Comparison of ENCODE assay signal across 11 cellular contexts in the genomic region with DNA sequence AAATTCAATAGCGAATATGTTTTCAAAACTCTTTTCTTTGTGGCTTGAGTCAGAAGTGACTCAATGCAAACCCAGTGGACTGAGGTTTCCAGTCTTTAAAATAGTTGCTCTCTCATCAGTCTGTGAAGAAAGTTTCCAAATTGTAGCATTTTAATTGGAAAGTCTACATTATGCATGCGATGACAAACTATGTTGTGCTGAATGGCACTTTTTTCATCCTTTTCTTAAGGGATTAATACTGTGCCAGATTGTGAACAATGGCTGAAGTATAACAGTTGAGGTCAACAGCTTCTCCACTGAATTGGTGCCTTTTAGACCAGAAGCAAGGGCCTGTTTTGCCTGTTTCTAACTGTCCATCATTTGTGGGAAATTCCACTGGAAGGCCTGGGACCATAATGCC.
DNase-seq lines count a peak whose midpoint lies in the region; ATAC-seq and TF ChIP-seq lines count a peak whose summit lies in the region.
"Had no signal": no experiment of that assay in that cellular context is flagged by ENCODE, and none has a peak within 500 bp of the region (broad histone marks: within the 10 kb centered on the region; RNA-seq: fewer than 3 reads in every experiment).

No MANE protein-coding gene starts in this region.

- ATAC-seq in PC-3, result peak; percentile 54
- no peak for ATAC-seq in GM19351 (IDR thresholded peaks at IDR 0.05; ENCODE audit: unreplicated experiment)
- ATAC-seq in HG03135 (IDR thresholded peaks at IDR 0.05; ENCODE audit: unreplicated experiment), result no peak
- no peak for ATAC-seq in GM21367 (IDR thresholded peaks at IDR 0.05; ENCODE audit: unreplicated experiment)
- no peak for ATAC-seq in body of pancreas

- TF ChIP-seq POLR2A in body of pancreas (IDR thresholded peaks at IDR 0.05), result no peak

- H3K9me3 ChIP-seq in PC-3 (ENCODE audit: low read length) (no peaks in the 10 kb centered on the region), ectodermal cell (ENCODE audit: control insufficient read depth, low read length) (no peaks in the 10 kb centered on the region), body of pancreas (no peaks in the 10 kb centered on the region)
- H3K9me3 ChIP-seq: sigmoid colon had no signal

- H3F3A ChIP-seq in PC-3 (ENCODE audit: low read length, unreplicated experiment), result peaks cover 11% of the 10 kb centered on the region

- TF ChIP-seq CTCF in PC-3 (conservative IDR thresholded peaks at IDR 0.05; ENCODE audit: low read depth, low read length) (no peak), body of pancreas (IDR thresholded peaks at IDR 0.05) (no peak)

- WGBS in ectodermal cell, 2 experiments, result 90 to 95% methylated on average over 2 of the region's 2 CpGs
- WGBS in body of pancreas, 2 donors, result 82 to 89% methylated on average over 2 of the region's 2 CpGs

- intact Hi-C loops in PC-3 (cut with micrococcal nuclease), result no loop called here
- intact Hi-C loops in body of pancreas (cut with DNase I), result no loop called here

- H3K4me1 ChIP-seq in PC-3 (ENCODE audit: insufficient read depth, low read length) (peaks cover 61% of the 10 kb centered on the region), ectodermal cell (ENCODE audit: control insufficient read depth, insufficient read depth, low read length) (peaks cover 37% of the 10 kb centered on the region), body of pancreas (peaks cover 8% of the 10 kb centered on the region)

- CTCF ChIA-PET in PC-3 (lab: Charles Lee), result no interaction called here

- H3K27me3 ChIP-seq in PC-3 (ENCODE audit: low read length) (no peaks in the 10 kb centered on the region), ectodermal cell (ENCODE audit: control insufficient read depth, insufficient read depth, low read length, poor library complexity, severe bottlenecking) (no peaks in the 10 kb centered on the region), body of pancreas (no peaks in the 10 kb centered on the region)
- H3K27me3 ChIP-seq: sigmoid colon had no signal

- H3K4me3 ChIP-seq in PC-3 (ENCODE audit: low read length) (peak overlapping the region; percentile 60), ectodermal cell (ENCODE audit: insufficient read depth, low read depth, low read length) (no peak overlapping the region), body of pancreas (no peak overlapping the region)
- H3K4me3 ChIP-seq: sigmoid colon had no signal

- no peaks in the 10 kb centered on the region for H3K79me2 ChIP-seq in PC-3 (ENCODE audit: low read length)

- 0 out of 2 replicates have a peak overlapping the region, but pooled peaks have one; percentile 14 for H2AFZ ChIP-seq in PC-3 (ENCODE audit: low read length)

- no peaks in the 10 kb centered on the region for H3K36me3 ChIP-seq in PC-3 (ENCODE audit: low read depth, low read length)
- H3K36me3 ChIP-seq in ectodermal cell (ENCODE audit: control insufficient read depth, insufficient read depth, low read length), result no peaks in the 10 kb centered on the region
- H3K36me3 ChIP-seq in body of pancreas (replicated peaks in 1 of 2; ENCODE audit: insufficient read depth in 1 of 2, low read depth in 2 of 2), result no peaks in the 10 kb centered on the region
- H3K36me3 ChIP-seq: sigmoid colon had no signal

- no TSS peak for BruUV-seq in PC-3 (replicated peaks; lab: Mats Ljungman, UMichigan)

- H3K9ac ChIP-seq in PC-3 (ENCODE audit: low read length), result peak overlapping the region; percentile 75

- no peaks in the 10 kb centered on the region for H3K9me2 ChIP-seq in PC-3 (replicated peaks; ENCODE audit: low read length)

- peak; percentile 83 for DNase-seq in EH (ENCODE audit: low read depth)
- peak; percentile 83 for DNase-seq in PC-3
- DNase-seq in non-pigmented ciliary epithelial cell (ENCODE audit: low read depth), result peak; percentile 61
- no peak for DNase-seq in body of pancreas
- DNase-seq: GDM1, Karpas-422, sigmoid colon had no signal

- H4K20me1 ChIP-seq in PC-3 (ENCODE audit: low read length), result no peaks in the 10 kb centered on the region

- H3K27ac ChIP-seq in PC-3 (ENCODE audit: low read length) (peak overlapping the region; percentile 95), ectodermal cell (ENCODE audit: insufficient read depth, low read depth, low read length, poor library complexity, severe bottlenecking) (peak overlapping the region; percentile 44), body of pancreas (no peak overlapping the region)

- H3K4me2 ChIP-seq in PC-3 (ENCODE audit: low read length), result peak overlapping the region; percentile 89

- POLR2A ChIA-PET in PC-3 (lab: Charles Lee; ENCODE audit: unreplicated experiment), result interaction anchor here (0.6 kb wide), 1 partner anchor 544 kb away, joined by 3 read pairs; no protein-coding TSS in a partner anchor

Comparison
In these comparisons a context has a peak if more than half of its experiments do, and no peak if none do; other contexts are left out.
1. DNase-seq: peak in EH (single experiment), PC-3 (single experiment) and non-pigmented ciliary epithelial cell (single experiment); none in body of pancreas (0 of 4).
2. H3K27ac ChIP-seq: peak in PC-3 (single experiment) and ectodermal cell (single experiment); none in body of pancreas (0 of 4).